In genomic region chr6:22036267-22036666, GRCh38 we compare ENCODE assay signal across 8 cellular contexts.
DNase-seq lines count a peak whose midpoint lies in the region; ATAC-seq, FAIRE-seq and TF ChIP-seq lines count a peak whose summit lies in the region.

No MANE protein-coding gene starts in this region.

- TF ChIP-seq POLR2A in HepG2 (IDR thresholded peaks at IDR 0.05; ENCODE audit: insufficient read depth in 1 of 2, low read depth in 2 of 2, low read length in 2 of 2), result no peak
- no peak for TF ChIP-seq POLR2A in stomach (IDR thresholded peaks at IDR 0.05)
- TF ChIP-seq POLR2A in lower leg skin (IDR thresholded peaks at IDR 0.05), result no peak

- H3K4me2 ChIP-seq in PC-9, result peak overlapping the region; percentile 73
- no peak overlapping the region for H3K4me2 ChIP-seq in HepG2 (ENCODE audit: low read depth, low read length)

- intact Hi-C loops in PC-9 (cut with micrococcal nuclease; ENCODE audit: unreplicated experiment), result loop anchor here (5.0 to 10.0 kb wide), 4 partner anchors 189 to 791 kb away; no protein-coding TSS in a partner anchor
- intact Hi-C loops in HepG2 (cut with micrococcal nuclease; ENCODE audit: unreplicated experiment), result no loop called here
- intact Hi-C loops in stomach (cut with DNase I; ENCODE audit: low total_unique reads), result no loop called here
- intact Hi-C loops in lower leg skin (cut with DNase I; ENCODE audit: low total_unique reads), result no loop called here

- no peaks in the 10 kb centered on the region; the same call in 1 of the 2 replicates for H3F3A ChIP-seq in PC-9 (ENCODE audit: insufficient read depth, low read depth)

- in situ Hi-C loops in HepG2 (cut with HindIII; ENCODE audit: extremely low pct_ligation_motif_present, low pct_unique_long_range_greater_than_20kb), result no loop called here
- in situ Hi-C loops in KBM-7 (cut with MboI; ENCODE audit: low pct_unique_long_range_greater_than_20kb, low sequenced_read_pairs), result no loop called here

- H3K9ac ChIP-seq in HepG2 (ENCODE audit: insufficient read depth, low read depth, low read length), result no peak overlapping the region

- H2AFZ ChIP-seq in PC-9, result peak overlapping the region; percentile 70; the same call in 1 of the 2 replicates
- no peak overlapping the region for H2AFZ ChIP-seq in HepG2 (ENCODE audit: low read length)

- H3K36me3 ChIP-seq in PC-9 (ENCODE audit: low read depth) (no peaks in the 10 kb centered on the region), HepG2 (replicated peaks in 1 of 2; ENCODE audit: control insufficient read depth in 1 of 2, insufficient read depth in 2 of 2, low read length in 2 of 2) (no peaks in the 10 kb centered on the region), stomach (no peaks in the 10 kb centered on the region), SJCRH30 (no peaks in the 10 kb centered on the region)

- no peak for FAIRE-seq in HepG2 (lab: Jason Lieb, UNC)

- peaks cover 22% of the 10 kb centered on the region for H3K4me1 ChIP-seq in PC-9 (replicated peaks; ENCODE audit: insufficient read depth)
- no peaks in the 10 kb centered on the region for H3K4me1 ChIP-seq in HepG2 (ENCODE audit: insufficient read depth, low read length)
- no peaks in the 10 kb centered on the region for H3K4me1 ChIP-seq in stomach
- no peaks in the 10 kb centered on the region for H3K4me1 ChIP-seq in SJCRH30

- CTCF ChIA-PET in PC-9 (lab: Charles Lee), result interaction anchor here (0.6 kb wide), 1 partner anchor 447 kb away, joined by 3 read pairs; no protein-coding TSS in a partner anchor
- CTCF ChIA-PET in HepG2 (lab: Yijun Ruan, JAX; ENCODE audit: low intra/inter-chr PET ratio, low total read pairs), result no interaction called here

- H3K9me2 ChIP-seq in PC-9 (ENCODE audit: insufficient read depth), result no peaks in the 10 kb centered on the region

- TF ChIP-seq RAD21 in HepG2 (CRISPR knock-in tag; IDR thresholded peaks at IDR 0.05), result no peak

- TF ChIP-seq CTCF in GM10266 (IDR thresholded peaks at IDR 0.05; ENCODE audit: control insufficient read depth, insufficient read depth, low read depth, missing control alignments), result no peak
- TF ChIP-seq CTCF in PC-9 (conservative IDR thresholded peaks at IDR 0.05), result no peak
- TF ChIP-seq CTCF in HepG2 (CRISPR knock-in tag; IDR thresholded peaks at IDR 0.05), result no peak
- no peak for TF ChIP-seq CTCF in stomach (IDR thresholded peaks at IDR 0.05)
- no peak for TF ChIP-seq CTCF in lower leg skin (IDR thresholded peaks at IDR 0.05)

- H3K27ac ChIP-seq in PC-9, result peak overlapping the region; percentile 34; the same call in 1 of the 2 replicates
- H3K27ac ChIP-seq in HepG2 (ENCODE audit: extremely low read length, insufficient read depth, low read length), result no peak overlapping the region
- H3K27ac ChIP-seq in stomach, result no peak overlapping the region
- H3K27ac ChIP-seq in SJCRH30, result no peak overlapping the region

- H3K4me3 ChIP-seq in PC-9, result peak overlapping the region; percentile 18; the same call in 1 of the 2 replicates
- H3K4me3 ChIP-seq in HepG2 (replicated peaks in 1 of 3; ENCODE audit: insufficient read depth in 1 of 3, low read depth in 2 of 3, low read length in 3 of 3), result no peak overlapping the region
- H3K4me3 ChIP-seq in stomach, result no peak overlapping the region
- no peak overlapping the region for H3K4me3 ChIP-seq in SJCRH30
- H3K4me3 ChIP-seq in lower leg skin (ENCODE audit: low read depth, poor library complexity, severe bottlenecking), result no peak overlapping the region

- WGBS in HepG2 (ENCODE audit: low lambda C conversion rate), result 4% methylated on average over 7 of the region's 7 CpGs
- 19 to 54% (median 35%) methylated on average over 7 of the region's 7 CpGs for WGBS in stomach, 5 donors
- 59 to 74% methylated on average over 7 of the region's 7 CpGs for WGBS in lower leg skin, 2 donors

- H4K20me1 ChIP-seq in PC-9 (ENCODE audit: insufficient read depth) (no peaks in the 10 kb centered on the region), HepG2 (ENCODE audit: insufficient read depth, low read length) (no peaks in the 10 kb centered on the region)

- H3K9me3 ChIP-seq in PC-9 (ENCODE audit: insufficient read depth, low read depth) (peaks cover 11% of the 10 kb centered on the region; the same call in 1 of the 2 replicates), HepG2 (ENCODE audit: low read length) (peaks cover 11% of the 10 kb centered on the region; the same call in 1 of the 2 replicates), stomach (peaks cover 0 to 15% (median 0%) of the 10 kb centered on the region in 4 donors), SJCRH30 (replicated peaks) (0 out of 2 replicates have a peak, but pooled peaks cover 4% of the 10 kb centered on the region)

- DNase-seq in GM10266 (ENCODE audit: extremely low spot score), result peak; percentile 8
- DNase-seq in PC-9, result peak; percentile 84 to 91
- peak; percentile 49 for DNase-seq in HepG2 (ENCODE audit: low spot score)
- DNase-seq in stomach, result no peak
- DNase-seq in SJCRH30, result no peak
- DNase-seq in KBM-7, result no peak
- DNase-seq in lower leg skin (ENCODE audit: low spot score in 2 of 2), result no peak

- ATAC-seq in HG02870 (IDR thresholded peaks at IDR 0.05; ENCODE audit: unreplicated experiment) (peak; percentile 83), HepG2 (peak; percentile 63)

- POLR2A ChIA-PET in PC-9 (lab: Charles Lee; ENCODE audit: unreplicated experiment) (no interaction called here), HepG2 (lab: Yijun Ruan, JAX) (no interaction called here)

- H3K27me3 ChIP-seq in PC-9 (ENCODE audit: insufficient read depth, low read depth) (no peaks in the 10 kb centered on the region), HepG2 (ENCODE audit: control insufficient read depth in 1 of 2, insufficient read depth in 2 of 2, low read length in 2 of 2) (no peaks in the 10 kb centered on the region), stomach (no peaks in the 10 kb centered on the region), SJCRH30 (no peaks in the 10 kb centered on the region)

- no peak for TF ChIP-seq EP300 in HepG2 (IDR thresholded peaks at IDR 0.05; ENCODE audit: low read depth in 2 of 2, low read length in 2 of 2)
- TF ChIP-seq EP300 in HepG2 (CRISPR knock-in tag; IDR thresholded peaks at IDR 0.05; ENCODE audit: borderline replicate concordance), result no peak
- TF ChIP-seq EP300 in stomach (IDR thresholded peaks at IDR 0.05), result no peak

- H3K79me2 ChIP-seq in PC-9 (ENCODE audit: low read depth) (no peaks in the 10 kb centered on the region), HepG2 (ENCODE audit: insufficient read depth, low read length) (no peaks in the 10 kb centered on the region)

- no TSS peak for BruUV-seq in PC-9 (replicated peaks; lab: Mats Ljungman, UMichigan)
- BruUV-seq in HepG2 (replicated peaks; lab: Mats Ljungman, UMichigan), result no TSS peak

TF ChIP-seq in HepG2, 621 proteins besides CTCF, POLR2A, EP300 and RAD21:
- peak; percentile 36; the same call in 1 of the 2 replicates for TF ChIP-seq RFX1 (IDR thresholded peaks at IDR 0.05)
- TF ChIP-seq RFX3 (CRISPR knock-in tag; IDR thresholded peaks at IDR 0.05), result peak; percentile 67
- no peak for TF ChIP-seq ZC3H13 (CRISPR knock-in tag; IDR thresholded peaks at IDR 0.05)
- TF ChIP-seq CEBPZ (IDR thresholded peaks at IDR 0.05; ENCODE audit: low read length), result no peak
- no peak for TF ChIP-seq POGK (CRISPR knock-in tag; conservative IDR thresholded peaks at IDR 0.05)
TF ChIP-seq in HepG2: peak in this region for 2.

Comparison
In these comparisons a context has a peak if more than half of its experiments do, and no peak if none do; other contexts are left out.
1. DNase-seq: peak in GM10266 (single experiment), PC-9 (2 of 2) and HepG2 (single experiment); none in stomach (single experiment), SJCRH30 (0 of 2), KBM-7 (single experiment) and lower leg skin (0 of 2).